Comparison of ENCODE assay signal across 10 cellular contexts in genomic region chr17:1181769-1182137, GRCh38. TPM values are rescaled to one million over a fixed set of nuclear protein-coding genes. Genes with fewer than 3 reads are reported as not detected.
DNase-seq lines count a peak whose midpoint lies in the region; ATAC-seq and TF ChIP-seq lines count a peak whose summit lies in the region.
"Had no signal": no experiment of that assay in that cellular context is flagged by ENCODE, and none has a peak within 500 bp of the region (broad histone marks: within the 10 kb centered on the region; RNA-seq: fewer than 3 reads in every experiment).

No MANE protein-coding gene starts in this region.

- H3K27ac ChIP-seq in DOHH2 (ENCODE audit: low read depth, low read length) (peak overlapping the region; percentile 96), H9 (ENCODE audit: insufficient read length, low read depth, low read length) (no peak overlapping the region)
- H3K27ac ChIP-seq: left lung had no signal

- no peak overlapping the region for H4K91ac ChIP-seq in H9 (ENCODE audit: insufficient read length, low read depth, low read length)

- no peaks in the 10 kb centered on the region for H3K79me1 ChIP-seq in H9 (ENCODE audit: insufficient read depth, low read depth, low read length, poor library complexity, severe bottlenecking)

- no peak overlapping the region for H3K14ac ChIP-seq in H9 (ENCODE audit: insufficient read depth, low read length)

- peak overlapping the region in 1 of 3 experiments; percentile 8; a peak in 2 of 7 replicates for H3K27ac Mint-ChIP-seq in H9
- H3K27ac Mint-ChIP-seq in T-helper 17 cell = no peak overlapping the region

- in situ Hi-C loops in HAP-1 (cut with MboI; ENCODE audit: low sequenced_read_pairs) = no loop called here

- H3K56ac ChIP-seq in H9 (ENCODE audit: insufficient read length, low read depth, low read length) = no peak overlapping the region

- no peak overlapping the region for H2BK15ac ChIP-seq in H9 (ENCODE audit: low read depth, low read length)

- H2AK5ac ChIP-seq in H9 (ENCODE audit: insufficient read length, low read length) = no peak overlapping the region

- no peak overlapping the region for H3K9ac ChIP-seq in H9 (ENCODE audit: extremely low read depth, insufficient read length, low read length)

- H3K4ac ChIP-seq in H9 (ENCODE audit: low read depth, low read length) = no peak overlapping the region

- no peak overlapping the region for H3T11ph ChIP-seq in H9 (ENCODE audit: low read length)

- DNase-seq in H9 (no peak), T-helper 17 cell (no peak), iris pigment epithelial cell (ENCODE audit: low read depth) (peak; percentile 46), GM20000 (ENCODE audit: low spot score) (no peak), HAP-1 (ENCODE audit: low spot score in 2 of 2) (no peak), NCI-H524 (lab: John Stamatoyannopoulos, UW) (no peak)

- ATAC-seq in T-helper 17 cell (no peak), GM21526 (IDR thresholded peaks at IDR 0.05; ENCODE audit: low FRiP score, unreplicated experiment) (no peak)
- ATAC-seq: left lung had no signal

- H4K20me1 ChIP-seq in DOHH2 (ENCODE audit: control insufficient read depth, insufficient read depth, low read depth, low read length) (peaks cover 31% of the 10 kb centered on the region), H9 (ENCODE audit: control insufficient read depth, insufficient read depth, insufficient read length) (no peaks in the 10 kb centered on the region)

- no CpG with 5 or more reads among the region's 12 CpGs for whole genome bisulfite sequencing in H9 (ENCODE audit: extremely low coverage, insufficient read length, low lambda C conversion rate)

- no peaks in the 10 kb centered on the region for H3K9me3 ChIP-seq in DOHH2 (ENCODE audit: control insufficient read depth, insufficient read depth, low read length)
- H3K9me3 ChIP-seq in H9 (ENCODE audit: control insufficient read depth, low read depth, low read length) = no peaks in the 10 kb centered on the region
- no peaks in the 10 kb centered on the region for H3K9me3 ChIP-seq in T-helper 17 cell (ENCODE audit: control insufficient read depth, low read length, poor library complexity, severe bottlenecking)
- no peaks in the 10 kb centered on the region for H3K9me3 ChIP-seq in HAP-1
- H3K9me3 ChIP-seq: left lung had no signal

- no peak for TF ChIP-seq CTCF in DOHH2 (IDR thresholded peaks at IDR 0.05; ENCODE audit: low read depth, low read length, poor library complexity, severe bottlenecking)
- no peak for TF ChIP-seq CTCF in H9 (conservative IDR thresholded peaks at IDR 0.05)
- no peak for TF ChIP-seq CTCF in GM20000 (IDR thresholded peaks at IDR 0.05; ENCODE audit: extremely low read depth, missing control alignments)

- H3K27me3 Mint-ChIP-seq in H9 (ENCODE audit: low read depth) (peaks cover 60% of the 10 kb centered on the region), T-helper 17 cell (no peaks in the 10 kb centered on the region)

- no peak overlapping the region for H2BK5ac ChIP-seq in H9 (ENCODE audit: insufficient read length, low read length)

- H3K4me3 ChIP-seq in DOHH2 (ENCODE audit: low read length) = peak overlapping the region; percentile 82
- H3K4me3 ChIP-seq in HAP-1 = no peak overlapping the region
- H3K4me3 ChIP-seq: left lung had no signal

- H2BK20ac ChIP-seq in H9 (ENCODE audit: low read depth, low read length, poor library complexity, severe bottlenecking) = no peak overlapping the region

- peaks cover 21 to 32% of the 10 kb centered on the region in 2 experiments for H3K4me1 Mint-ChIP-seq in H9
- H3K4me1 Mint-ChIP-seq in T-helper 17 cell = peaks cover 11% of the 10 kb centered on the region

- no peak overlapping the region for H2AFZ ChIP-seq in H9 (ENCODE audit: low read length)

- H3K79me2 ChIP-seq in DOHH2 (ENCODE audit: control insufficient read depth, low read length) (peaks cover 80% of the 10 kb centered on the region), H9 (ENCODE audit: insufficient read depth, low read length) (no peaks in the 10 kb centered on the region)

- H3F3A ChIP-seq in DOHH2 (ENCODE audit: control insufficient read depth, insufficient read depth) = peaks cover 35% of the 10 kb centered on the region

- H3K4me1 ChIP-seq in DOHH2 (ENCODE audit: control insufficient read depth, low read length) = peaks cover 83% of the 10 kb centered on the region
- no peaks in the 10 kb centered on the region; the same call in 1 of the 2 replicates for H3K4me1 ChIP-seq in H9 (ENCODE audit: insufficient read depth, low read length)
- H3K4me1 ChIP-seq in HAP-1 = peaks cover 7% of the 10 kb centered on the region; the same call in 1 of the 2 replicates

- H3K18ac ChIP-seq in H9 (ENCODE audit: insufficient read length, low read depth, low read length) = no peak overlapping the region

- H3K9me2 ChIP-seq in DOHH2 (replicated peaks; ENCODE audit: control insufficient read depth, low read length) = no peaks in the 10 kb centered on the region

- H3K23me2 ChIP-seq in H9 (ENCODE audit: insufficient read length, low read depth, low read length, poor library complexity, severe bottlenecking) = peaks cover 8% of the 10 kb centered on the region

- H3K27me3 ChIP-seq in DOHH2 (ENCODE audit: control insufficient read depth, low read length) (no peaks in the 10 kb centered on the region), H9 (ENCODE audit: insufficient read depth, low read length) (peaks cover 3% of the 10 kb centered on the region; the same call in 1 of the 2 replicates), HAP-1 (ENCODE audit: low read depth) (no peaks in the 10 kb centered on the region)

- H2BK12ac ChIP-seq in H9 (ENCODE audit: insufficient read length, low read depth, low read length) = no peak overlapping the region

- H3K36me3 Mint-ChIP-seq in H9 (ENCODE audit: insufficient read depth in 1 of 3, low read depth in 3 of 3) = no peaks in the 10 kb centered on the region; a peak in 1 of 7 replicates
- H3K36me3 Mint-ChIP-seq in T-helper 17 cell (ENCODE audit: low read depth) = no peaks in the 10 kb centered on the region

- H3K23ac ChIP-seq in H9 (ENCODE audit: insufficient read length, low read depth, low read length) = no peak overlapping the region

- no peak overlapping the region for H2BK120ac ChIP-seq in H9 (ENCODE audit: low read depth, low read length, poor library complexity, severe bottlenecking)

- H3K4me2 ChIP-seq in DOHH2 (ENCODE audit: low read length) (peak overlapping the region; percentile 99), H9 (ENCODE audit: insufficient read depth, insufficient read length, low read length) (peak overlapping the region; percentile 31)

- H3K4me3 Mint-ChIP-seq in H9 (peak overlapping the region in 1 of 2 experiments; percentile 67; a peak in 2 of 5 replicates), T-helper 17 cell (peak overlapping the region; percentile 21)
- H3K4me3 Mint-ChIP-seq: CD14-positive monocyte had no signal

- no peaks in the 10 kb centered on the region; a peak in 1 of 5 replicates for H3K9me3 Mint-ChIP-seq in H9

- H4K5ac ChIP-seq in H9 (ENCODE audit: insufficient read length, low read depth, low read length) = no peak overlapping the region

- H4K8ac ChIP-seq in H9 (replicated peaks; ENCODE audit: insufficient read length, low read depth, low read length) = no peak overlapping the region

- peaks cover 50% of the 10 kb centered on the region for H3K36me3 ChIP-seq in DOHH2 (ENCODE audit: control insufficient read depth, low read length)
- no peaks in the 10 kb centered on the region for H3K36me3 ChIP-seq in HAP-1 (replicated peaks)
- H3K36me3 ChIP-seq: left lung had no signal

RNA-seq across cellular contexts. Expression of gene ABR, which starts 2.0 kb away (rescaled TPM):
- total RNA-seq in H9 (2021) = 31.3 and 34.7 TPM in 2 replicates
- total RNA-seq in T-helper 17 cell = 100 to 1,000 TPM; 101 to 130 TPM
